Comparison of ENCODE assay signal across 9 cellular contexts in the genomic region with DNA sequence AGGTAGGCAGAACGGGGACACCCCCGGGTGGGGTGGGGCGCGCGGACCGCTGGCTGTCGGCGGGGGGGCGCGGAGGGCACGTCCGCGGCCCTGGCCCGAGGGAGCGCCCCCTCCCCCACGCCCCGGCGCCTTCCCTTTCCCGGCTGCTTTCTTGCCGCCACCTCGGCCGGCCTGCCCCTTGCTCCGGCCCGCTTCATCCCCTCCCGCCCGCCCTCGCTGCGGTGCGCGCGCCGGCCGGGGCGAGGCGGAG. TPM values are rescaled to one million over a fixed set of nuclear protein-coding genes. Genes with fewer than 3 reads are reported as not detected.
DNase-seq lines count a peak whose midpoint lies in the region; ATAC-seq and TF ChIP-seq lines count a peak whose summit lies in the region.
"Had no signal": no experiment of that assay in that cellular context is flagged by ENCODE, and none has a peak within 500 bp of the region (broad histone marks: within the 10 kb centered on the region; RNA-seq: fewer than 3 reads in every experiment).

No MANE protein-coding gene starts in this region.

- WGBS in hepatocyte (ENCODE audit: low lambda C conversion rate, missing lambda C conversion rate) = no CpG with 5 or more reads among the region's 35 CpGs

- ATAC-seq in stimulated activated naive B cell treated with anti-CD40 and anti-IgM and Interleukin-4, amounts not matched to agents 10 μg/mL and 1 μg/mL and 100 μg/mL, for 72 hours (replicated peaks) = no peak
- no peak for ATAC-seq in HG03039 (IDR thresholded peaks at IDR 0.05; ENCODE audit: unreplicated experiment)

- peaks cover 15% of the 10 kb centered on the region for H3K4me1 Mint-ChIP-seq in Calu3 (ENCODE audit: low read depth, unreplicated experiment)
- peaks cover 16 to 26% of the 10 kb centered on the region in 2 donors for H3K4me1 Mint-ChIP-seq in stimulated activated naive B cell treated with anti-CD40 and anti-IgM and Interleukin-4, amounts not matched to agents 10 μg/mL and 1 μg/mL and 100 μg/mL, for 72 hours

- peak overlapping the region; percentile 41 for H2AFZ ChIP-seq in hepatocyte

- DNase-seq in Calu3 = no peak
- peak; percentile 31 for DNase-seq in HCEC 1CT
- no peak for DNase-seq in hepatocyte (ENCODE audit: low spot score)
- DNase-seq in stimulated activated naive B cell treated with anti-CD40 and anti-IgM and Interleukin-4, amounts not matched to agents 10 μg/mL and 1 μg/mL and 100 μg/mL, for 72 hours = no peak
- DNase-seq in hepatic stellate cell (ENCODE audit: low spot score) = no peak
- DNase-seq in NCI-H1436 treated with DMSO at 0.1 percent for 48 hours (lab: John Stamatoyannopoulos, UW) = no peak

- BruUV-seq in Calu3 (replicated peaks; lab: Mats Ljungman, UMichigan) = no TSS peak

- no peak overlapping the region for H3K4me2 ChIP-seq in hepatocyte

- H3K9me2 ChIP-seq in hepatocyte (replicated peaks; ENCODE audit: insufficient read depth) = no peaks in the 10 kb centered on the region

- peak overlapping the region; percentile 99 for H3K27ac ChIP-seq in hepatocyte

- H3K4me3 Mint-ChIP-seq in Calu3 (ENCODE audit: low read depth, unreplicated experiment) = peak overlapping the region; percentile 86
- peak overlapping the region; percentile 93 to 95 for H3K4me3 Mint-ChIP-seq in stimulated activated naive B cell treated with anti-CD40 and anti-IgM and Interleukin-4, amounts not matched to agents 10 μg/mL and 1 μg/mL and 100 μg/mL, for 72 hours

- peaks cover 50% of the 10 kb centered on the region for H3K79me2 ChIP-seq in hepatocyte

- H3K27me3 ChIP-seq in hepatocyte = no peaks in the 10 kb centered on the region

- peaks cover 47% of the 10 kb centered on the region for H4K20me1 ChIP-seq in hepatocyte (ENCODE audit: insufficient read depth, poor library complexity, severe bottlenecking)

- H3K4me1 ChIP-seq in hepatocyte (ENCODE audit: insufficient read depth) = peaks cover 24% of the 10 kb centered on the region

- intact Hi-C loops in Calu3 (cut with micrococcal nuclease; ENCODE audit: unreplicated experiment) = no loop called here

- peaks cover 8% of the 10 kb centered on the region for H3K27me3 Mint-ChIP-seq in Calu3 (ENCODE audit: unreplicated experiment)
- peaks cover 6% of the 10 kb centered on the region in 2 donors for H3K27me3 Mint-ChIP-seq in stimulated activated naive B cell treated with anti-CD40 and anti-IgM and Interleukin-4, amounts not matched to agents 10 μg/mL and 1 μg/mL and 100 μg/mL, for 72 hours

- H3K9me3 ChIP-seq in hepatocyte (ENCODE audit: low read depth) = no peaks in the 10 kb centered on the region

- H3K4me3 ChIP-seq in WI38 (ENCODE audit: low read depth, low read length) = peak overlapping the region; percentile 85
- peak overlapping the region; percentile 43 for H3K4me3 ChIP-seq in hepatocyte

- CTCF ChIA-PET in Calu3 (lab: Charles Lee) = interaction anchor here (1.4 kb wide), 1 partner anchor 15 kb away, joined by 12 read pairs; no protein-coding TSS in a partner anchor

- H3K27ac Mint-ChIP-seq in Calu3 (ENCODE audit: unreplicated experiment) = no peak overlapping the region
- H3K27ac Mint-ChIP-seq in stimulated activated naive B cell treated with anti-CD40 and anti-IgM and Interleukin-4, amounts not matched to agents 10 μg/mL and 1 μg/mL and 100 μg/mL, for 72 hours = peak overlapping the region; percentile 92

- H3K36me3 Mint-ChIP-seq in Calu3 (ENCODE audit: insufficient read depth, unreplicated experiment) = peaks cover 39% of the 10 kb centered on the region
- peaks cover 0 to 3% of the 10 kb centered on the region in 2 donors for H3K36me3 Mint-ChIP-seq in stimulated activated naive B cell treated with anti-CD40 and anti-IgM and Interleukin-4, amounts not matched to agents 10 μg/mL and 1 μg/mL and 100 μg/mL, for 72 hours

- TF ChIP-seq CTCF in Calu3 (IDR thresholded peaks at IDR 0.05; ENCODE audit: unreplicated experiment) (no peak), WI38 (IDR thresholded peaks at IDR 0.05; ENCODE audit: low read depth, low read length) (no peak), hepatocyte (IDR thresholded peaks at IDR 0.05; ENCODE audit: poor library complexity) (no peak)

- no peaks in the 10 kb centered on the region for H3K36me3 ChIP-seq in hepatocyte (replicated peaks; ENCODE audit: insufficient read depth, low read depth)

- peaks cover 2% of the 10 kb centered on the region for H3K9me3 Mint-ChIP-seq in Calu3 (ENCODE audit: low read depth, unreplicated experiment)
- no peaks in the 10 kb centered on the region for H3K9me3 Mint-ChIP-seq in stimulated activated naive B cell treated with anti-CD40 and anti-IgM and Interleukin-4, amounts not matched to agents 10 μg/mL and 1 μg/mL and 100 μg/mL, for 72 hours

RNA-seq across cellular contexts. Expression of a gene that starts 0.4 kb away (rescaled TPM):
- total RNA-seq in Calu3 (2022) = 196 and 227 TPM in 2 replicates
- 267 and 324 TPM in 2 replicates for total RNA-seq in hepatocyte
- 288 and 290 TPM in 2 replicates for polyA plus RNA-seq in hepatocyte

RNA-seq across cellular contexts. Expression of a gene that starts 28.5 kb away (rescaled TPM):
- total RNA-seq in Calu3 (2022) (not detected in 2 replicates), hepatocyte (0.08 TPM in 1 of 2 replicates, not detected in the other)
- 0.41 TPM in 1 of 2 replicates, not detected in the other for polyA plus RNA-seq in hepatocyte
- total RNA-seq: SK-MEL-5 had no signal
